ENCODE assay signal across 8 cellular contexts in the genomic region with DNA sequence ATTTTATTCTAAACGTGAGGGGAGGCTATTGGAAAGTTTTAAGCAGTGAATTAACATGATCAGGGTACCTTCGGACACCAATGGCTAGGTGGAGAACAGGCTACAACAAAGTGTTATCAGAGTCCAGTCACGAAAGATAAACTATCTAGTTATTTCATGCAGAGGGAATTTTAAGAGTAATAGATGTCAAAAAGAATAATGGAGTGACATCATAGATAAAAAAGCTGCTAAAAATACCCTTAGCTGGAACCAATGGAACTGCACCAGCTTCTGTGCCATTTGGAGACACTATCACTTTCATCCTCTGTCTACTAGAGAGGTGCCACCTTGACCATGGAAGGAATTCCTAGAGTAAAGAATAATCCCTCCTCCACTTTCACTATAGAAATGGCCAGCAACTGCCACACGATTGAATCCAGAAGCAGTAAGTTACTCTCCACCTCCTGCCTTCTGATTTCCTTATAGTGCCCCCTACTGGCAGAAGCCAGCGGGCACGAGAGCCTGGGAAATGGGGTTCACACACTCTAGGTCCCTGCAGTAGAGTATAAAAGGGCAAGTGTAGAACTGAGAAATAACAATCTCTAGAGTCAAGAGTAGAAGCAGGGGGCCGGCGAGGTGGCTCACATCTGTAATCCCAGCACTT. TPM values are rescaled to one million over a fixed set of nuclear protein-coding genes. Genes with fewer than 3 reads are reported as not detected.
DNase-seq lines count a peak whose midpoint lies in the region; ATAC-seq and TF ChIP-seq lines count a peak whose summit lies in the region.

No MANE protein-coding gene starts in this region.

- H3K4me3 ChIP-seq in GM06990 (replicated peaks; ENCODE audit: low read depth, low read length) (no peak overlapping the region), fibroblast of villous mesenchyme (ENCODE audit: low read depth, low read length) (no peak overlapping the region)

- no peaks in the 10 kb centered on the region for H3K27me3 ChIP-seq in GM06990 (replicated peaks; ENCODE audit: control insufficient read depth, insufficient read depth, low read length)

- TF ChIP-seq CTCF in GM06990 (IDR thresholded peaks at IDR 0.05; ENCODE audit: insufficient read depth, low read length, poor library complexity, severe bottlenecking): peak; percentile 91
- peak; percentile 61 for TF ChIP-seq CTCF in fibroblast of villous mesenchyme (IDR thresholded peaks at IDR 0.05; ENCODE audit: insufficient read depth, low read depth, low read length)

- DNase-seq in GM06990 (ENCODE audit: extremely low read depth, insufficient read length) (peak; percentile 28), NCI-H1694 (lab: John Stamatoyannopoulos, UW) (peak; percentile 13), fibroblast of villous mesenchyme (ENCODE audit: low read depth) (peak; percentile 38), putamen (ENCODE audit: low spot score) (peak; percentile 64), ureter (ENCODE audit: low spot score) (no peak)
- peak in 2 of 3 experiments; percentile 11 to 35 for DNase-seq in activated CD8-positive, alpha-beta memory T cell treated with anti-CD3 and anti-CD28 coated beads for 48 hours (ENCODE audit: low read depth in 2 of 3, low spot score in 2 of 3)

- H3K36me3 ChIP-seq in GM06990 (ENCODE audit: control insufficient read depth, insufficient read depth, low read length): no peaks in the 10 kb centered on the region

- ATAC-seq in HG03196 (IDR thresholded peaks at IDR 0.05; ENCODE audit: unreplicated experiment) (no peak), HG03108 (IDR thresholded peaks at IDR 0.05; ENCODE audit: unreplicated experiment) (no peak)

RNA-seq across cellular contexts. Expression of a gene that starts 2.8 kb away (rescaled TPM):
- total RNA-seq in fibroblast of villous mesenchyme (34.5 and 36.7 TPM in 2 replicates), ureter (59.8 TPM)
